In genomic region chr1:66177483-66177882, GRCh38 we compare ENCODE assay signal across 1 cellular context.
TF ChIP-seq lines count a peak whose summit lies in the region.

No MANE protein-coding gene starts in this region.

TF ChIP-seq in GM23338, 12 proteins besides CTCF, POLR2A, EP300 and RAD21 (continued from another document):
- TF ChIP-seq ZNF462 (CRISPR knock-in tag; IDR thresholded peaks at IDR 0.05): no peak
- TF ChIP-seq REST (IDR thresholded peaks at IDR 0.05; ENCODE audit: unreplicated experiment): no peak
- no peak for TF ChIP-seq STAT1 (IDR thresholded peaks at IDR 0.05; ENCODE audit: unreplicated experiment)
- TF ChIP-seq ETS1 (IDR thresholded peaks at IDR 0.05): no peak
- no peak for TF ChIP-seq CREB1 (CRISPR knock-in tag; IDR thresholded peaks at IDR 0.05; ENCODE audit: low read depth)
